Comparison of ENCODE assay signal across 19 cellular contexts in the genomic region with DNA sequence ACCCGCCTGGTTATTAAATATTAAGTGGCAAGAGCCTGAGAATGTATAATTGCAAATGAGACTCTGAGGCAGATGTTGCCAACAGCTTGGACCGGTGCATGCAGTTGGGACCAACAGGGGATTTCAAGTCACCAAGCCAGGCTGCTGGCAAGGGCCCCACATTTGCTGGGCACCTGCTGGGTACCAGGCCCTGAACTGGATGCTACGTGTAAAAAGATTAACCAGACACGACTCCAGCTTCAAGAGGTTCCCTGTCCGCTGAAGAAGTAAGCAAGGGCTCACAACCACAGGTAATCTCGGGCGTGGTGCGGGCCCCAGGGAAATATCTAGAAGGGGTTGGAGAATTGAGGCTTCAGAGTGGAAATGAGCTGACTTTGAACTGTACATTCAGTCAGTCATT. TPM values are rescaled to one million over a fixed set of nuclear protein-coding genes. Genes with fewer than 3 reads are reported as not detected.
DNase-seq lines count a peak whose midpoint lies in the region; ATAC-seq and TF ChIP-seq lines count a peak whose summit lies in the region.
"Had no signal": no experiment of that assay in that cellular context is flagged by ENCODE, and none has a peak within 500 bp of the region (broad histone marks: within the 10 kb centered on the region; RNA-seq: fewer than 3 reads in every experiment).

No MANE protein-coding gene starts in this region.

- WGBS in spleen, 5 donors = 82 to 94% (median 91%) methylated on average over 8 of the region's 8 CpGs

- TF ChIP-seq CTCF in spleen (IDR thresholded peaks at IDR 0.05 in 8 of 11, conservative IDR thresholded peaks at IDR 0.05 in 3 of 11) (no peak), natural killer cell (IDR thresholded peaks at IDR 0.05) (no peak)

- H3K9me3 Mint-ChIP-seq in stimulated activated effector memory CD8-positive, alpha-beta T cell treated with anti-CD3 and anti-CD28 coated beads, Interleukin-12 subunit alpha, Interleukin-12 subunit beta, amount 100 ng/mL, for 72 hours = no peaks in the 10 kb centered on the region
- no peaks in the 10 kb centered on the region for H3K9me3 Mint-ChIP-seq in natural killer cell
- H3K9me3 Mint-ChIP-seq: CD4-positive, alpha-beta T cell had no signal

- TF ChIP-seq POLR2A in spleen (IDR thresholded peaks at IDR 0.05) = no peak

- H3K27me3 ChIP-seq in spleen (replicated peaks in 1 of 7) = peaks cover 0 to 3% (median 0%) of the 10 kb centered on the region in 7 donors
- H3K27me3 ChIP-seq: BE2C had no signal

- H3K27ac ChIP-seq in cingulate gyrus (ENCODE audit: low read depth, low read length) (peak overlapping the region; percentile 54), spleen (peak overlapping the region in 4 of 8 donors; percentile 26 to 66 (median 42))
- H3K27ac ChIP-seq: SJCRH30 had no signal

- H3K36me3 ChIP-seq in spleen = no peaks in the 10 kb centered on the region
- H3K36me3 ChIP-seq: BE2C, SJCRH30 had no signal

- intact Hi-C loops in spleen (cut with DNase I; ENCODE audit: low total_unique reads) = no loop called here
- intact Hi-C loops in natural killer cell (cut with micrococcal nuclease) = no loop called here

- no peaks in the 10 kb centered on the region for H3K36me3 Mint-ChIP-seq in stimulated activated effector memory CD8-positive, alpha-beta T cell treated with anti-CD3 and anti-CD28 coated beads, Interleukin-12 subunit alpha, Interleukin-12 subunit beta, amount 100 ng/mL, for 72 hours
- no peaks in the 10 kb centered on the region for H3K36me3 Mint-ChIP-seq in natural killer cell

- peaks cover 0 to 18% of the 10 kb centered on the region in 2 donors for H3K27me3 Mint-ChIP-seq in natural killer cell (ENCODE audit: low read depth in 2 of 2)
- H3K27me3 Mint-ChIP-seq: CD4-positive, alpha-beta T cell had no signal

- H3K9me3 ChIP-seq in spleen = no peaks in the 10 kb centered on the region
- H3K9me3 ChIP-seq: BE2C, SJCRH30 had no signal

- no peak overlapping the region for H3K4me3 Mint-ChIP-seq in stimulated activated effector memory CD8-positive, alpha-beta T cell treated with anti-CD3 and anti-CD28 coated beads, Interleukin-12 subunit alpha, Interleukin-12 subunit beta, amount 100 ng/mL, for 72 hours
- no peak overlapping the region for H3K4me3 Mint-ChIP-seq in natural killer cell
- H3K4me3 Mint-ChIP-seq: CD4-positive, alpha-beta T cell had no signal

- H3K4me1 ChIP-seq in spleen = peaks cover 4 to 60% (median 32%) of the 10 kb centered on the region in 6 donors
- H3K4me1 ChIP-seq: BE2C, SJCRH30 had no signal

- H3K4me3 ChIP-seq in spleen = no peak overlapping the region
- H3K4me3 ChIP-seq: SJCRH30 had no signal

- no peak for ATAC-seq in stimulated activated effector memory CD8-positive, alpha-beta T cell treated with anti-CD3 and anti-CD28 coated beads, Interleukin-12 subunit alpha, Interleukin-12 subunit beta, amount 100 ng/mL, for 72 hours
- ATAC-seq in natural killer cell = no peak
- ATAC-seq: Panc1 had no signal

- H3K27ac Mint-ChIP-seq in stimulated activated effector memory CD8-positive, alpha-beta T cell treated with anti-CD3 and anti-CD28 coated beads, Interleukin-12 subunit alpha, Interleukin-12 subunit beta, amount 100 ng/mL, for 72 hours = no peak overlapping the region
- no peak overlapping the region for H3K27ac Mint-ChIP-seq in natural killer cell
- H3K27ac Mint-ChIP-seq: CD4-positive, alpha-beta T cell had no signal

- DNase-seq in DMS 273 (lab: John Stamatoyannopoulos, UW; ENCODE audit: unreplicated experiment) (peak; percentile 77), NCI-H446 treated with DMSO at 0.1 percent for 48 hours (lab: John Stamatoyannopoulos, UW) (peak; percentile 96), spleen (peak; percentile 67), ecto neural progenitor cell (ENCODE audit: low spot score) (no peak), natural killer cell (no peak)
- DNase-seq in stimulated activated effector memory CD8-positive, alpha-beta T cell treated with anti-CD3 and anti-CD28 coated beads, Interleukin-12 subunit alpha, Interleukin-12 subunit beta, amount 100 ng/mL, for 72 hours (ENCODE audit: low spot score in 2 of 2) = no peak
- DNase-seq: BE2C; CD4-positive, alpha-beta T cell; COR-L47; GOT3; HCEC 1CT; IMR-90; NCI-H1694; NCI-H2081; NCI-H510A treated with DMSO at 0.1 percent for 48 hours; NCI-H82; SJCRH30 had no signal

- H3K4me1 Mint-ChIP-seq in stimulated activated effector memory CD8-positive, alpha-beta T cell treated with anti-CD3 and anti-CD28 coated beads, Interleukin-12 subunit alpha, Interleukin-12 subunit beta, amount 100 ng/mL, for 72 hours = peaks cover 6% of the 10 kb centered on the region
- no peaks in the 10 kb centered on the region for H3K4me1 Mint-ChIP-seq in natural killer cell

RNA-seq across cellular contexts. Expression of a gene that starts 13.2 kb away (rescaled TPM):
- total RNA-seq in spleen (100 to 1,000 TPM in 1 of 7 donors, 10 to 100 TPM in 6; 28.9 to 104 (median 48.0) TPM), natural killer cell (1 to 10 TPM; 1.3 to 7.5 (median 2.3) TPM)
- polyA plus RNA-seq in spleen = 10 to 100 TPM in 2 of 3 donors, 1 to 10 TPM in 1; 9.8 to 15.9 (median 10.7) TPM

Comparison
In these comparisons a context has a peak if more than half of its experiments do, and no peak if none do; other contexts are left out.
1. DNase-seq: peak in DMS 273 (single experiment), NCI-H446 treated with DMSO at 0.1 percent for 48 hours (single experiment) and spleen (single experiment); none in stimulated activated effector memory CD8-positive, alpha-beta T cell treated with anti-CD3 and anti-CD28 coated beads, Interleukin-12 subunit alpha, Interleukin-12 subunit beta, amount 100 ng/mL, for 72 hours (0 of 2), ecto neural progenitor cell (single experiment) and natural killer cell (single experiment).